Comparison of ENCODE assay signal across 27 cellular contexts in genomic region chr5:75514323-75514722, GRCh38. TPM values are rescaled to one million over a fixed set of nuclear protein-coding genes. Genes with fewer than 3 reads are reported as not detected.
DNase-seq lines count a peak whose midpoint lies in the region; ATAC-seq, FAIRE-seq and TF ChIP-seq lines count a peak whose summit lies in the region.
"Had no signal": no experiment of that assay in that cellular context is flagged by ENCODE, and none has a peak within 500 bp of the region (broad histone marks: within the 10 kb centered on the region; RNA-seq: fewer than 3 reads in every experiment).

No MANE protein-coding gene starts in this region.

- no peaks in the 10 kb centered on the region for H3K36me3 Mint-ChIP-seq in MCF 10A (ENCODE audit: insufficient read depth, unreplicated experiment)
- peaks cover 27% of the 10 kb centered on the region for H3K36me3 Mint-ChIP-seq in activated T-helper 17 cell treated with anti-CD3 and anti-CD28 coated beads, Interleukin-2, amount 50 U/mL, for 72 hours (ENCODE audit: low read depth)

- no peak overlapping the region for H3K27ac ChIP-seq in mammary epithelial cell (ENCODE audit: insufficient read depth, low read depth, low read length)
- no peak overlapping the region for H3K27ac ChIP-seq in HEK293 (ENCODE audit: extremely low read depth, low read depth, low read length)
- H3K27ac ChIP-seq in small intestine (ENCODE audit: low read depth in 1 of 2, low read length in 1 of 2): no peak overlapping the region
- H3K27ac ChIP-seq in tibial artery: no peak overlapping the region
- H3K27ac ChIP-seq: foreskin keratinocyte, neutrophil, upper lobe of right lung had no signal

- H3K4me1 ChIP-seq in mammary epithelial cell (ENCODE audit: insufficient read depth, low read length): peaks cover 12% of the 10 kb centered on the region
- no peaks in the 10 kb centered on the region for H3K4me1 ChIP-seq in HEK293 (ENCODE audit: control insufficient read depth, insufficient read depth, low read length)
- peaks cover 0 to 4% of the 10 kb centered on the region in 2 donors for H3K4me1 ChIP-seq in small intestine (ENCODE audit: control insufficient read depth in 2 of 2, insufficient read depth in 1 of 2, low read depth in 1 of 2, low read length in 1 of 2)
- peaks cover 0 to 33% (median 14%) of the 10 kb centered on the region in 4 donors for H3K4me1 ChIP-seq in tibial artery

- WGBS in mammary epithelial cell (ENCODE audit: low coverage, missing lambda C conversion rate): 100% methylated on average over 3 of the region's 3 CpGs
- WGBS in small intestine, 3 donors: 60 to 81% (median 68%) methylated on average over 3 of the region's 3 CpGs

- dilution Hi-C loops in mammary epithelial cell (cut with HindIII; ENCODE audit: low sequenced_read_pairs): no loop called here

- H3K4me3 Mint-ChIP-seq in MCF 10A (ENCODE audit: unreplicated experiment): no peak overlapping the region
- peak overlapping the region; percentile 93 for H3K4me3 Mint-ChIP-seq in activated T-helper 17 cell treated with anti-CD3 and anti-CD28 coated beads, Interleukin-2, amount 50 U/mL, for 72 hours
- H3K4me3 Mint-ChIP-seq: immature natural killer cell, T-cell had no signal

- CTCF ChIA-PET in MCF 10A (lab: Yijun Ruan, JAX): no interaction called here
- CTCF ChIA-PET in mammary epithelial cell (lab: Charles Lee; ENCODE audit: low non-redundant PET): interaction anchor here (0.6 kb wide), 1 partner anchor 27 kb away, joined by 3 read pairs; no protein-coding TSS in a partner anchor
- CTCF ChIA-PET in HEK293 (lab: Yijun Ruan, JAX): no interaction called here

- H4K20me1 ChIP-seq in mammary epithelial cell (ENCODE audit: insufficient read depth, low read length): no peaks in the 10 kb centered on the region

- POLR2A ChIA-PET in MCF 10A (lab: Yijun Ruan, JAX) (interaction anchor here (5.4 kb wide), 1 partner anchor 175 kb away, joined by 52 read pairs; the partner anchor contains the start of gene HMGCR), HEK293 (lab: Yijun Ruan, JAX) (no interaction called here)

- H3K27ac Mint-ChIP-seq in MCF 10A (ENCODE audit: low read depth, unreplicated experiment): peak overlapping the region; percentile 42
- H3K27ac Mint-ChIP-seq in activated T-helper 17 cell treated with anti-CD3 and anti-CD28 coated beads, Interleukin-2, amount 50 U/mL, for 72 hours: no peak overlapping the region
- H3K27ac Mint-ChIP-seq: activated CD4-positive, alpha-beta T cell treated with anti-CD3 and anti-CD28 coated beads, Interleukin-2, amount 10 ng/mL, durations not matched to agents 24 days and 14 days; T-cell had no signal

- H3K27me3 ChIP-seq in mammary epithelial cell (ENCODE audit: insufficient read depth, low read length): no peaks in the 10 kb centered on the region
- H3K27me3 ChIP-seq in small intestine (ENCODE audit: control insufficient read depth in 2 of 2, insufficient read depth in 2 of 2, low read length in 2 of 2): no peaks in the 10 kb centered on the region
- H3K27me3 ChIP-seq in tibial artery: no peaks in the 10 kb centered on the region
- H3K27me3 ChIP-seq: foreskin keratinocyte, neutrophil, upper lobe of right lung had no signal

- intact Hi-C loops in MCF 10A (cut with micrococcal nuclease): loop anchor here (5.0 kb wide), 2 partner anchors 53 to 168 kb away; no protein-coding TSS in a partner anchor
- intact Hi-C loops in mammary epithelial cell (cut with micrococcal nuclease): loop anchor here (5.0 kb wide), 2 partner anchors 68 to 177 kb away; partner anchors contain the start of gene HMGCR
- intact Hi-C loops in tibial artery (cut with DNase I; ENCODE audit: low total_unique reads): loop anchor here (5.0 kb wide), 1 partner anchor 462 kb away; the partner anchor contains the start of gene GCNT4

- no peak overlapping the region for H3K9ac ChIP-seq in mammary epithelial cell (ENCODE audit: insufficient read depth, low read length)

- no peak overlapping the region for H2AFZ ChIP-seq in mammary epithelial cell (ENCODE audit: low read depth, low read length)

- H3K4me1 Mint-ChIP-seq in MCF 10A (ENCODE audit: insufficient read depth, unreplicated experiment): peaks cover 23% of the 10 kb centered on the region
- H3K4me1 Mint-ChIP-seq in activated T-helper 17 cell treated with anti-CD3 and anti-CD28 coated beads, Interleukin-2, amount 50 U/mL, for 72 hours: peaks cover 21% of the 10 kb centered on the region

- H3K4me3 ChIP-seq in mammary epithelial cell (replicated peaks in 1 of 3; ENCODE audit: insufficient read depth in 1 of 3, low read depth in 2 of 3, low read length in 3 of 3): no peak overlapping the region
- H3K4me3 ChIP-seq in HEK293 (ENCODE audit: low read depth, low read length): no peak overlapping the region
- no peak overlapping the region for H3K4me3 ChIP-seq in small intestine (ENCODE audit: low read depth in 1 of 2, low read length in 2 of 2)
- H3K4me3 ChIP-seq in tibial artery: no peak overlapping the region
- H3K4me3 ChIP-seq: HAP-1, smooth muscle cell, upper lobe of right lung had no signal

- H3K4me2 ChIP-seq in mammary epithelial cell (ENCODE audit: insufficient read depth, low read depth, low read length): no peak overlapping the region

- BruUV-seq in MCF 10A (replicated peaks; lab: Mats Ljungman, UMichigan) (no TSS peak), mammary epithelial cell (replicated peaks; lab: Mats Ljungman, UMichigan) (no TSS peak)

- FAIRE-seq in small intestine (lab: Jason Lieb, UNC): no peak

- no peaks in the 10 kb centered on the region for H3K9me3 Mint-ChIP-seq in MCF 10A (ENCODE audit: unreplicated experiment)
- no peaks in the 10 kb centered on the region for H3K9me3 Mint-ChIP-seq in activated T-helper 17 cell treated with anti-CD3 and anti-CD28 coated beads, Interleukin-2, amount 50 U/mL, for 72 hours
- H3K9me3 Mint-ChIP-seq: immature natural killer cell, T-cell had no signal

- in situ Hi-C loops in mammary epithelial cell (cut with MboI; ENCODE audit: low sequenced_read_pairs in 2 of 2): no loop called here

- peaks cover 93% of the 10 kb centered on the region for H3K79me2 ChIP-seq in mammary epithelial cell (ENCODE audit: insufficient read depth, low read length)

- no peak for DNase-seq in MCF 10A (ENCODE audit: unreplicated experiment)
- DNase-seq in mammary epithelial cell: no peak
- DNase-seq in small intestine: peak; percentile 11
- DNase-seq in tibial artery: no peak
- DNase-seq in stimulated activated CD4-positive, alpha-beta T cell treated with anti-CD3 and anti-CD28 coated beads, Interleukin-15, amount 100 ng/mL, for 24 hours: no peak
- DNase-seq in left lobe of liver (ENCODE audit: low spot score): no peak
- DNase-seq: ACHN; activated CD4-positive, alpha-beta T cell treated with anti-CD3 and anti-CD28 coated beads, Interleukin-2, amount 10 ng/mL, durations not matched to agents 24 days and 14 days; activated gamma-delta T cell treated with Interleukin-2 at 50 U/mL for 16 hours; C1 segment of cervical spinal cord; caudate nucleus; dermis blood vessel endothelial cell; DMS 273 treated with DMSO at 0.1 percent for 48 hours; foreskin keratinocyte; GDM1; immature natural killer cell; NCI-H1436; NCI-H510A treated with DMSO at 0.1 percent for 48 hours; Right ventricle myocardium superior; stimulated activated CD4-positive, alpha-beta T cell treated with anti-CD3 and anti-CD28 coated beads, Interleukin-4, amount 100 ng/mL, for 1 hour; T-cell; upper lobe of right lung had no signal

- TF ChIP-seq CTCF in MCF 10A (IDR thresholded peaks at IDR 0.05; ENCODE audit: unreplicated experiment) (no peak), mammary epithelial cell (conservative IDR thresholded peaks at IDR 0.05 in 1 of 2, IDR thresholded peaks at IDR 0.05 in 1 of 2; ENCODE audit: extremely low read depth in 1 of 2, insufficient read depth in 1 of 2, low read depth in 1 of 2, low read length in 2 of 2) (no peak), HEK293 (tag by site-specific recombination; IDR thresholded peaks at IDR 0.05) (no peak), tibial artery (IDR thresholded peaks at IDR 0.05) (no peak)

- no peaks in the 10 kb centered on the region for H3K36me3 ChIP-seq in mammary epithelial cell (ENCODE audit: insufficient read depth, low read length)
- no peaks in the 10 kb centered on the region for H3K36me3 ChIP-seq in HEK293 (ENCODE audit: control insufficient read depth in 2 of 2, insufficient read depth in 1 of 2, low read length in 2 of 2)
- no peaks in the 10 kb centered on the region for H3K36me3 ChIP-seq in small intestine (ENCODE audit: control insufficient read depth in 2 of 2, insufficient read depth in 2 of 2, low read length in 2 of 2)
- no peaks in the 10 kb centered on the region for H3K36me3 ChIP-seq in tibial artery
- H3K36me3 ChIP-seq: HAP-1, neutrophil, upper lobe of right lung had no signal

- no peak for ATAC-seq in activated T-helper 17 cell treated with anti-CD3 and anti-CD28 coated beads, Interleukin-2, amount 50 U/mL, for 72 hours (replicated peaks)
- ATAC-seq in left lobe of liver: no peak
- ATAC-seq: foreskin keratinocyte, T-cell, upper lobe of right lung had no signal

- H3K9me3 ChIP-seq in mammary epithelial cell (replicated peaks; ENCODE audit: insufficient read depth, low read length) (no peaks in the 10 kb centered on the region), HEK293 (ENCODE audit: control insufficient read depth, insufficient read depth, low read depth, low read length) (no peaks in the 10 kb centered on the region), small intestine (ENCODE audit: control insufficient read depth, low read depth) (no peaks in the 10 kb centered on the region), tibial artery (no peaks in the 10 kb centered on the region)
- H3K9me3 ChIP-seq: HAP-1, neutrophil, upper lobe of right lung had no signal

- H3K27me3 Mint-ChIP-seq in MCF 10A (ENCODE audit: insufficient read depth, unreplicated experiment): no peaks in the 10 kb centered on the region
- no peaks in the 10 kb centered on the region for H3K27me3 Mint-ChIP-seq in activated T-helper 17 cell treated with anti-CD3 and anti-CD28 coated beads, Interleukin-2, amount 50 U/mL, for 72 hours
- H3K27me3 Mint-ChIP-seq: activated CD4-positive, alpha-beta T cell treated with anti-CD3 and anti-CD28 coated beads, Interleukin-2, amount 10 ng/mL, durations not matched to agents 24 days and 14 days; T-cell had no signal

TF ChIP-seq in HEK293, 187 proteins besides CTCF, POLR2A, EP300 and RAD21 (continues in another document):
- TF ChIP-seq ZNF274 (IDR thresholded peaks at IDR 0.05; ENCODE audit: low read length) (no peak), ZNF274 (tag by site-specific recombination; IDR thresholded peaks at IDR 0.05; ENCODE audit: borderline replicate concordance) (no peak)

RNA-seq across cellular contexts. Expression of gene POLK, which starts 2.6 kb away (rescaled TPM):
- total RNA-seq in MCF 10A (2022): 30.2 and 34.9 TPM in 2 replicates
- 10 to 100 TPM; 26.4 to 32.8 TPM for total RNA-seq in mammary epithelial cell
- 7.8 TPM for polyA plus RNA-seq in mammary epithelial cell
- 78.7 TPM for polyA minus RNA-seq in mammary epithelial cell
- 10 to 100 TPM; 28.7 to 44.4 TPM for total RNA-seq in activated T-helper 17 cell treated with anti-CD3 and anti-CD28 coated beads, Interleukin-2, amount 50 U/mL, for 72 hours
- 1 to 10 TPM; 3.2 to 5.4 (median 3.8) TPM for polyA plus RNA-seq in small intestine
- 9.9 TPM for total RNA-seq in left lobe of liver

RNA-seq across cellular contexts. Expression of gene CERT1, which starts 2.9 kb away (rescaled TPM):
- total RNA-seq in MCF 10A (2022) (19.6 and 21.7 TPM in 2 replicates), mammary epithelial cell (10 to 100 TPM; 25.7 to 27.5 TPM), left lobe of liver (16.4 TPM)
- polyA plus RNA-seq in mammary epithelial cell (6.9 TPM), small intestine (10 to 100 TPM; 15.1 to 24.4 (median 20.0) TPM)
- 27.3 TPM for polyA minus RNA-seq in mammary epithelial cell
- 10 to 100 TPM; 24.9 to 40.3 TPM for total RNA-seq in activated T-helper 17 cell treated with anti-CD3 and anti-CD28 coated beads, Interleukin-2, amount 50 U/mL, for 72 hours
